26 cellular contexts compared by ENCODE assay signal in the genomic region with DNA sequence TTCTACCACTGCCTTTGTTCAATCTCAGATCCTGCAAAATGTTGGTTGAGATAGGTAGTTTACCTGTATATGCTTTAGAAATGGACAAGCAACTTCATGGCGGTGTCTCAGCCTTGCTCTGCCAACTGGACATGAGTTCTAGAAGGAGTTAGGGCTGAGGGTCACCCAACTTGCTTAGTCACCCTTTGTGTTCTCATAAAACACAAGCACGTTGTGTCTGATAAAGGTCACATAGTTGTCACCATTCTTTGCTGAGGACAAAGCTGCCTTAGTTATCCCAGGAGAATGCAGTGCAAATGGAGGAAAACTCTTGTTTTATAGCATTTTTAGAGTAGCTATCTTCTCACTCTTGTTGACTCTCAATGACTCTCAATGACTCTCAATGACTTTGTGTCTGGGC.
DNase-seq lines count a peak whose midpoint lies in the region; ATAC-seq, FAIRE-seq and TF ChIP-seq lines count a peak whose summit lies in the region.
"Had no signal": no experiment of that assay in that cellular context is flagged by ENCODE, and none has a peak within 500 bp of the region (broad histone marks: within the 10 kb centered on the region; RNA-seq: fewer than 3 reads in every experiment).

No MANE protein-coding gene starts in this region.

- H3K4me1 Mint-ChIP-seq in neural crest cell: peaks cover 26% of the 10 kb centered on the region
- H3K4me1 Mint-ChIP-seq: CD4-positive, CD25-positive, alpha-beta regulatory T cell had no signal

- DNase-seq in H54 (ENCODE audit: insufficient read length, low spot score): no peak
- peak; percentile 71 for DNase-seq in globus pallidus (ENCODE audit: low spot score)
- no peak for DNase-seq in neural crest cell (ENCODE audit: low read depth, low spot score)
- DNase-seq in superior temporal gyrus (ENCODE audit: extremely low spot score): peak; percentile 71
- no peak for DNase-seq in NOMO-1 treated with dmso at 0.1 percent for 144 hours (lab: John Stamatoyannopoulos, UW; ENCODE audit: unreplicated experiment)
- DNase-seq: Caco-2; CD4-positive, CD25-positive, alpha-beta regulatory T cell; DMS 273 treated with DMSO at 0.1 percent for 48 hours; DMS79 treated with DMSO at 0.1 percent for 48 hours; GM23248; KG1; NCI-H1092 treated with DMSO at 0.1 percent for 48 hours; NCI-H1436 treated with DMSO at 0.1 percent for 48 hours; NCI-H1930; NCI-H226; NCI-H510A treated with DMSO at 0.1 percent for 48 hours; NCI-H774; NK-92 treated with Interleukin-12 subunit alpha and Interleukin-12 subunit beta, amount 100 ng/mL, for 24 hours; SIG-M5 had no signal

- H3K4me3 Mint-ChIP-seq in neural crest cell: no peak overlapping the region
- H3K4me3 Mint-ChIP-seq: CD4-positive, CD25-positive, alpha-beta regulatory T cell had no signal

- H3K9me3 Mint-ChIP-seq in neural crest cell: peaks cover 10% of the 10 kb centered on the region

- no peaks in the 10 kb centered on the region for H3K27me3 Mint-ChIP-seq in neural crest cell (ENCODE audit: low read depth)
- H3K27me3 Mint-ChIP-seq: CD4-positive, CD25-positive, alpha-beta regulatory T cell had no signal

- no peak for ATAC-seq in GM19455 (IDR thresholded peaks at IDR 0.05; ENCODE audit: unreplicated experiment)
- no peak for ATAC-seq in HG03135 (IDR thresholded peaks at IDR 0.05; ENCODE audit: unreplicated experiment)
- ATAC-seq: Panc1, SK-N-SH treated with all-trans-retinoic acid at 6 μM for 48 hours had no signal

- no peaks in the 10 kb centered on the region for H3K36me3 Mint-ChIP-seq in neural crest cell (ENCODE audit: low read depth)
- H3K36me3 Mint-ChIP-seq: CD4-positive, CD25-positive, alpha-beta regulatory T cell had no signal

- no peak for TF ChIP-seq CTCF in neural crest cell (conservative IDR thresholded peaks at IDR 0.05)

- H3K27ac Mint-ChIP-seq in neural crest cell (ENCODE audit: unreplicated experiment): peak overlapping the region; percentile 37
- H3K27ac Mint-ChIP-seq: CD4-positive, CD25-positive, alpha-beta regulatory T cell had no signal

- no peak for TF ChIP-seq POLR2A in H54 (IDR thresholded peaks at IDR 0.05; ENCODE audit: low read depth, low read length)

- peak; percentile 23 for FAIRE-seq in H54 (lab: Jason Lieb, UNC)
- FAIRE-seq: A204.1, GM12891, HTR-8/SVneo had no signal

Comparison
In these comparisons a context has a peak if more than half of its experiments do, and no peak if none do; other contexts are left out.
1. DNase-seq: peak in globus pallidus (single experiment) and superior temporal gyrus (single experiment); none in H54 (single experiment), neural crest cell (single experiment) and NOMO-1 treated with dmso at 0.1 percent for 144 hours (single experiment).